1 cellular context compared by ENCODE assay signal in genomic region chr5:142295084-142295758, GRCh38.
A peak's percentile ranks its signal among the peaks of the same experiment; 100 is the strongest.
TF ChIP-seq lines count a peak whose summit lies in the region.

No MANE protein-coding gene starts in this region.

TF ChIP-seq in HepG2, 621 proteins besides CTCF, POLR2A, EP300 and RAD21 (continued from another document):
- TF ChIP-seq, protein P1, sequence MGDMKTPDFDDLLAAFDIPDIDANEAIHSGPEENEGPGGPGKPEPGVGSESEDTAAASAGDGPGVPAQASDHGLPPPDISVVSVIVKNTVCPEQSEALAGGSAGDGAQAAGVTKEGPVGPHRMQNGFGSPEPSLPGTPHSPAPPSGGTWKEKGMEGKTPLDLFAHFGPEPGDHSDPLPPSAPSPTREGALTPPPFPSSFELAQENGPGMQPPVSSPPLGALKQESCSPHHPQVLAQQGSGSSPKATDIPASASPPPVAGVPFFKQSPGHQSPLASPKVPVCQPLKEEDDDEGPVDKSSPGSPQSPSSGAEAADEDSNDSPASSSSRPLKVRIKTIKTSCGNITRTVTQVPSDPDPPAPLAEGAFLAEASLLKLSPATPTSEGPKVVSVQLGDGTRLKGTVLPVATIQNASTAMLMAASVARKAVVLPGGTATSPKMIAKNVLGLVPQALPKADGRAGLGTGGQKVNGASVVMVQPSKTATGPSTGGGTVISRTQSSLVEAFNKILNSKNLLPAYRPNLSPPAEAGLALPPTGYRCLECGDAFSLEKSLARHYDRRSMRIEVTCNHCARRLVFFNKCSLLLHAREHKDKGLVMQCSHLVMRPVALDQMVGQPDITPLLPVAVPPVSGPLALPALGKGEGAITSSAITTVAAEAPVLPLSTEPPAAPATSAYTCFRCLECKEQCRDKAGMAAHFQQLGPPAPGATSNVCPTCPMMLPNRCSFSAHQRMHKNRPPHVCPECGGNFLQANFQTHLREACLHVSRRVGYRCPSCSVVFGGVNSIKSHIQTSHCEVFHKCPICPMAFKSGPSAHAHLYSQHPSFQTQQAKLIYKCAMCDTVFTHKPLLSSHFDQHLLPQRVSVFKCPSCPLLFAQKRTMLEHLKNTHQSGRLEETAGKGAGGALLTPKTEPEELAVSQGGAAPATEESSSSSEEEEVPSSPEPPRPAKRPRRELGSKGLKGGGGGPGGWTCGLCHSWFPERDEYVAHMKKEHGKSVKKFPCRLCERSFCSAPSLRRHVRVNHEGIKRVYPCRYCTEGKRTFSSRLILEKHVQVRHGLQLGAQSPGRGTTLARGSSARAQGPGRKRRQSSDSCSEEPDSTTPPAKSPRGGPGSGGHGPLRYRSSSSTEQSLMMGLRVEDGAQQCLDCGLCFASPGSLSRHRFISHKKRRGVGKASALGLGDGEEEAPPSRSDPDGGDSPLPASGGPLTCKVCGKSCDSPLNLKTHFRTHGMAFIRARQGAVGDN (CRISPR knock-in tag; IDR thresholded peaks at IDR 0.05) = peak; percentile 23; the same call in 1 of the 2 replicates
- peak; percentile 19; the same call in 1 of the 2 replicates for TF ChIP-seq ZBTB4 (CRISPR knock-in tag; IDR thresholded peaks at IDR 0.05; ENCODE audit: borderline replicate concordance)
- TF ChIP-seq ZBTB38 (CRISPR knock-in tag; IDR thresholded peaks at IDR 0.05) = peak; percentile 79
- no peak for TF ChIP-seq MAFF (IDR thresholded peaks at IDR 0.05; ENCODE audit: low read depth, low read length)
- no peak for TF ChIP-seq ATF6 (CRISPR knock-in tag; conservative IDR thresholded peaks at IDR 0.05)
- TF ChIP-seq ZFP36L2 (CRISPR knock-in tag; IDR thresholded peaks at IDR 0.05) = no peak
- TF ChIP-seq ZNF800 (CRISPR knock-in tag; IDR thresholded peaks at IDR 0.05) = no peak
- TF ChIP-seq ZNF44 (CRISPR knock-in tag; IDR thresholded peaks at IDR 0.05) = no peak
- TF ChIP-seq RARA (CRISPR knock-in tag; IDR thresholded peaks at IDR 0.05) = 0 out of 2 replicates have a peak, but pooled peaks have one; percentile 39
- TF ChIP-seq RELA (CRISPR knock-in tag; IDR thresholded peaks at IDR 0.05) = no peak
- TF ChIP-seq ZBTB42 (CRISPR knock-in tag; IDR thresholded peaks at IDR 0.05) = no peak
